Comparison of ENCODE assay signal across 2 cellular contexts in the genomic region with DNA sequence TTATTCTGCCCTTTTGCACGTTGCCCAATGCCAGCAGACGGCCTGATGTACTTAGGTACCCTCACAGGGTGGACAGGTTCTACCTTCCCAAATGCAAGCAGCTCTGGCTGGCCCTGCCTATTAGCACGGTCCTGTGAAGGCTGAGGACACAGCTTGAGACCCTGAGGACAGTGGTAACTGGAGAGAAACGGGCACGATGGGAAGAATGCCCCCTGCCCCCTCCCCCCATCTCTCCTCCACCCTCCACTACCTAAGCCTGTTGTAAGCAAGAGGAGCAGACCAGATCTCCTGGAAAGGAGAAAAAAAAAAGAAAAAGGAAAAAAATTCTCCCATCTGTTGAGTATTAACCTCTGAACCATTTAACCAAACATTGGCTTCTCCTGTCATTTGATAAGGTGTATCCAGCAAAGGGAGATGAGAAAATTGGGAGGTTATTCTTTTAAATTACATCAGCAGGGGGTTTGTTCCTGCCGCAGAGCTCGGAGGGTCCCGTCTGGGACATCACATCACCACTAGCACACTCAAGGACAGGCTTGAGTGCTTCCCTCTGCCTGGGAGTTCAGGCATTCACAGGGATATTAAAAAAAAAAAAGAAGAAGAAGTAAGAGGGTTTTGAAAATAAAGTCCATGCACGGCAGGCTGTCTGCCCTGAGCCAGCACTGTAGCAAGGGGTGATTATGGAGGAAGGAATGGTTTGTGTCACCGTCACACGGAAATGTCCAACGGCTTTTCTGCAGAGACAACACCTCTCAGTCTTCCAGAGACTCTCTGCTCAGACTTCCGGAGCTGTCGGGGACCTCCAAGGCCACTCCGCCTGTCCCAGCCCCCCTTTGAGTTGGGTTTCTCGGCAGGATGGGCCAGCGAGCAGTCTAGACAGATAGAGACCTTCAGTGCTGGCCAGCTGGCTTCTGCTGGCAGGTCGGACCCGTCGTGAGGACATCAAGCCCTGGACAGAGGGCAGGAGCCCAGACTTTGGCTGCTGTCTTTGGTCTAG.
TF ChIP-seq lines count a peak whose summit lies in the region.

No MANE protein-coding gene starts in this region.

TF ChIP-seq in IMR-90, 13 proteins besides CTCF, POLR2A, EP300 and RAD21:
- TF ChIP-seq MAFK (IDR thresholded peaks at IDR 0.05; ENCODE audit: low read depth, low read length): no peak
- no peak for TF ChIP-seq NFE2L2 (IDR thresholded peaks at IDR 0.05; ENCODE audit: low read depth, low read length)
- no peak for TF ChIP-seq BHLHE40 (IDR thresholded peaks at IDR 0.05; ENCODE audit: low read depth, low read length)
- TF ChIP-seq SMC3 (IDR thresholded peaks at IDR 0.05; ENCODE audit: low read depth, low read length): no peak
- TF ChIP-seq, protein P1, sequence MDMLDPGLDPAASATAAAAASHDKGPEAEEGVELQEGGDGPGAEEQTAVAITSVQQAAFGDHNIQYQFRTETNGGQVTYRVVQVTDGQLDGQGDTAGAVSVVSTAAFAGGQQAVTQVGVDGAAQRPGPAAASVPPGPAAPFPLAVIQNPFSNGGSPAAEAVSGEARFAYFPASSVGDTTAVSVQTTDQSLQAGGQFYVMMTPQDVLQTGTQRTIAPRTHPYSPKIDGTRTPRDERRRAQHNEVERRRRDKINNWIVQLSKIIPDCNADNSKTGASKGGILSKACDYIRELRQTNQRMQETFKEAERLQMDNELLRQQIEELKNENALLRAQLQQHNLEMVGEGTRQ (IDR thresholded peaks at IDR 0.05; ENCODE audit: low read depth, low read length): no peak
- no peak for TF ChIP-seq MAZ (IDR thresholded peaks at IDR 0.05; ENCODE audit: borderline replicate concordance, low read depth, low read length)
- no peak for TF ChIP-seq CEBPB (IDR thresholded peaks at IDR 0.05; ENCODE audit: low read depth, low read length)
- no peak for TF ChIP-seq MXI1 (IDR thresholded peaks at IDR 0.05; ENCODE audit: borderline replicate concordance, low read depth, low read length)
- no peak for TF ChIP-seq CHD1 (IDR thresholded peaks at IDR 0.05; ENCODE audit: low read depth, low read length)
- no peak for TF ChIP-seq RFX5 (IDR thresholded peaks at IDR 0.05; ENCODE audit: low read depth, low read length)

TF ChIP-seq in H1, 55 proteins besides CTCF, POLR2A, EP300 and RAD21:
- TF ChIP-seq EZH2 (IDR thresholded peaks at IDR 0.05; ENCODE audit: low read depth, low read length, severe bottlenecking) (no peak), KDM5A (IDR thresholded peaks at IDR 0.05; ENCODE audit: low read length) (no peak)
